ENCODE assay signal across 26 cellular contexts in the genomic region with DNA sequence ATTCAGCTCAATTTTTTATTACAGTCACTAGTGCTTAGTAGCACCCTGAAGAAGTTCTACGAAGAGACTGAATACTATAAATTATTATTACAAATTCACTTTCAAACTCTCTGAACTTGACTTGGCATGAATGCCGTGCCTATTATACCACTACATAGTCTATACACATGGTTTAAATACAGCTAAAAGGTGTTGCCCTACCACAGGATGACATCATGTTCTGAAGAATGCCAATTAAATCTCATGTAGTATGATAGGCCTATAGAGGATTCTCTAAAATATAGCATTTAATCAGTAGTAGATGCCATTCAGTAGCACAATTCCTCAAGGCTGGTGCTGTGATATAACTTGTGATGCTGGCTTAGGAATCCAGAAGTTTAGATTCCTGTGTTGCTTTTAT. TPM values are rescaled to one million over a fixed set of nuclear protein-coding genes. Genes with fewer than 3 reads are reported as not detected.
"Had no signal": no experiment of that assay in that cellular context is flagged by ENCODE, and none has a peak within 500 bp of the region (broad histone marks: within the 10 kb centered on the region; RNA-seq: fewer than 3 reads in every experiment).

No MANE protein-coding gene starts in this region.

- H3K27ac Mint-ChIP-seq: activated CD8-positive, alpha-beta T cell treated with anti-CD3 and anti-CD28 coated beads, Interleukin-2, amount 10 ng/mL, durations not matched to agents 7 days and 5 days; activated naive CD4-positive, alpha-beta T cell treated with anti-CD3 and anti-CD28 coated beads, Interleukin-2, amount 50 U/mL, for 24 hours; nephron progenitor cell; stimulated activated naive CD8-positive, alpha-beta T cell treated with anti-CD3 and anti-CD28 coated beads, Interleukin-15, Interleukin-2, amounts not matched to agents 100 ng/mL and 50 ng/mL, for 24 hours; T-helper 2 cell treated with Interferon-gamma antibody and Interleukin-4, amounts not matched to agents 5 μg/mL and 100 μg/mL, for 36 hours had no signal

- H3K9ac ChIP-seq: parathyroid adenoma had no signal

- H3K4me1 ChIP-seq: colonic mucosa, esophagus squamous epithelium, heart left ventricle, parathyroid adenoma, thyroid gland, upper lobe of right lung had no signal

- H3K27ac ChIP-seq: colonic mucosa, dorsolateral prefrontal cortex, esophagus squamous epithelium, gastroesophageal sphincter, heart left ventricle, parathyroid adenoma, skin epidermis, thyroid gland, upper lobe of right lung, WERI-Rb-1 had no signal

- H3K36me3 Mint-ChIP-seq: activated naive CD4-positive, alpha-beta T cell treated with anti-CD3 and anti-CD28 coated beads, Interleukin-2, amount 50 U/mL, for 24 hours had no signal

- DNase-seq: activated CD4-positive, alpha-beta T cell treated with anti-CD3 and anti-CD28 coated beads for 1 hour; activated CD4-positive, alpha-beta T cell treated with anti-CD3 and anti-CD28 coated beads, Interleukin-2, amount 50 U/mL, for 1 hour; activated CD8-positive, alpha-beta T cell treated with anti-CD3 and anti-CD28 coated beads, Interleukin-2, amount 10 ng/mL, durations not matched to agents 7 days and 5 days; activated gamma-delta T cell treated with Interleukin-2 at 50 U/mL for 16 hours; activated T-cell treated with anti-CD3 and anti-CD28 coated beads, Interleukin-2, amount 50 U/mL, for 1 hour; aorta; colonic mucosa; dorsolateral prefrontal cortex; esophagus squamous epithelium; heart left ventricle; left cardiac atrium; mesenchymal stem cell; mucosa of descending colon; nephron progenitor cell; right cardiac atrium; stimulated activated CD4-positive, alpha-beta T cell treated with anti-CD3 and anti-CD28 coated beads, Interleukin-1b, Interleukin-23, amount 100 ng/mL, for 48 hours; substantia nigra; thyroid gland; upper lobe of right lung; WERI-Rb-1 had no signal

- H3K36me3 ChIP-seq: colonic mucosa, esophagus squamous epithelium, gastroesophageal sphincter, heart left ventricle, thyroid gland, upper lobe of right lung, WERI-Rb-1 had no signal

- H3K9me3 ChIP-seq: colonic mucosa, esophagus squamous epithelium, gastroesophageal sphincter, heart left ventricle, mucosa of descending colon, thyroid gland, upper lobe of right lung had no signal

- ATAC-seq: activated CD8-positive, alpha-beta T cell treated with anti-CD3 and anti-CD28 coated beads, Interleukin-2, amount 10 ng/mL, durations not matched to agents 7 days and 5 days; gastroesophageal sphincter; heart left ventricle; left cardiac atrium; mucosa of descending colon; right cardiac atrium; upper lobe of right lung had no signal

- H3K79me2 ChIP-seq: parathyroid adenoma had no signal

- H2AFZ ChIP-seq: parathyroid adenoma had no signal

- H3K4me1 Mint-ChIP-seq: activated naive CD4-positive, alpha-beta T cell treated with anti-CD3 and anti-CD28 coated beads, Interleukin-2, amount 50 U/mL, for 24 hours had no signal

- H3K9me3 Mint-ChIP-seq: nephron progenitor cell; stimulated activated naive CD8-positive, alpha-beta T cell treated with anti-CD3 and anti-CD28 coated beads, Interleukin-15, Interleukin-2, amounts not matched to agents 100 ng/mL and 50 ng/mL, for 24 hours had no signal

- H3K4me3 ChIP-seq: colonic mucosa, dorsolateral prefrontal cortex, esophagus squamous epithelium, gastroesophageal sphincter, heart left ventricle, mucosa of descending colon, skin epidermis, thyroid gland, upper lobe of right lung had no signal

- H3K27me3 ChIP-seq: colonic mucosa, esophagus squamous epithelium, gastroesophageal sphincter, heart left ventricle, thyroid gland, upper lobe of right lung had no signal

- H3K4me3 Mint-ChIP-seq: activated CD8-positive, alpha-beta T cell treated with anti-CD3 and anti-CD28 coated beads, Interleukin-2, amount 10 ng/mL, durations not matched to agents 7 days and 5 days; activated naive CD4-positive, alpha-beta T cell treated with anti-CD3 and anti-CD28 coated beads, Interleukin-2, amount 50 U/mL, for 24 hours; nephron progenitor cell; stimulated activated naive CD8-positive, alpha-beta T cell treated with anti-CD3 and anti-CD28 coated beads, Interleukin-15, Interleukin-2, amounts not matched to agents 100 ng/mL and 50 ng/mL, for 24 hours; T-helper 2 cell treated with Interferon-gamma antibody and Interleukin-4, amounts not matched to agents 5 μg/mL and 100 μg/mL, for 36 hours had no signal

- H3K27me3 Mint-ChIP-seq: activated naive CD4-positive, alpha-beta T cell treated with anti-CD3 and anti-CD28 coated beads, Interleukin-2, amount 50 U/mL, for 24 hours; stimulated activated naive CD8-positive, alpha-beta T cell treated with anti-CD3 and anti-CD28 coated beads, Interleukin-15, Interleukin-2, amounts not matched to agents 100 ng/mL and 50 ng/mL, for 24 hours had no signal

RNA-seq across cellular contexts. Expression of a gene that starts 16.7 kb away (rescaled TPM):
- total RNA-seq: activated CD8-positive, alpha-beta T cell treated with anti-CD3 and anti-CD28 coated beads, Interleukin-2, amount 10 ng/mL, durations not matched to agents 7 days and 5 days had no signal
